Comparison of ENCODE assay signal across 1 cellular context in genomic region chr12:74889073-74889472, GRCh38.
TF ChIP-seq lines count a peak whose summit lies in the region.

No MANE protein-coding gene starts in this region.

TF ChIP-seq in HCT116, 20 proteins besides CTCF, POLR2A, EP300 and RAD21 (continued from another document):
- no peak for TF ChIP-seq EZH2phosphoT487 (IDR thresholded peaks at IDR 0.05; ENCODE audit: borderline replicate concordance)
- no peak for TF ChIP-seq CEBPB (IDR thresholded peaks at IDR 0.05; ENCODE audit: low read depth)
- TF ChIP-seq ZBTB33 (IDR thresholded peaks at IDR 0.05; ENCODE audit: extremely low read depth, insufficient replicate concordance, low read length) = no peak
- TF ChIP-seq JUND (IDR thresholded peaks at IDR 0.05) = no peak
- no peak for TF ChIP-seq ATF3 (IDR thresholded peaks at IDR 0.05)
- no peak for TF ChIP-seq YY1 (IDR thresholded peaks at IDR 0.05; ENCODE audit: extremely low read depth, insufficient replicate concordance, low read depth, low read length)
- no peak for TF ChIP-seq POLR2AphosphoS5 (IDR thresholded peaks at IDR 0.05; ENCODE audit: low read depth, low read length)
- no peak for TF ChIP-seq ZFX (IDR thresholded peaks at IDR 0.05)
